Comparison of ENCODE assay signal across 8 cellular contexts in genomic region chr17:47889734-47890529, GRCh38. TPM values are rescaled to one million over a fixed set of nuclear protein-coding genes. Genes with fewer than 3 reads are reported as not detected.
A peak's percentile ranks its signal among the peaks of the same experiment; 100 is the strongest.
DNase-seq lines count a peak whose midpoint lies in the region; ATAC-seq and TF ChIP-seq lines count a peak whose summit lies in the region.

No MANE protein-coding gene starts in this region.

- TF ChIP-seq RAD21 in neural cell (conservative IDR thresholded peaks at IDR 0.05), result peak; percentile 94

- H3K4me3 ChIP-seq in LNCaP clone FGC (ENCODE audit: low read depth, low read length) (no peak overlapping the region), Peyer's patch (no peak overlapping the region), neural cell (ENCODE audit: low read length) (no peak overlapping the region)

- H2AFZ ChIP-seq in neural cell (ENCODE audit: low read depth, low read length), result no peak overlapping the region

- H3K9me3 Mint-ChIP-seq in activated T-cell treated with anti-CD3 and anti-CD28 coated beads, Interleukin-2, amount 50 U/mL, for 4 hours, result no peaks in the 10 kb centered on the region

- H3K27me3 ChIP-seq in Peyer's patch (no peaks in the 10 kb centered on the region), neural cell (ENCODE audit: insufficient read depth, low read depth, low read length) (no peaks in the 10 kb centered on the region)

- no peak overlapping the region for H3K9ac ChIP-seq in neural cell (ENCODE audit: low read length)

- peaks cover 25% of the 10 kb centered on the region for H3K4me1 Mint-ChIP-seq in activated T-cell treated with anti-CD3 and anti-CD28 coated beads, Interleukin-2, amount 50 U/mL, for 4 hours (ENCODE audit: low read depth)

- H3F3A ChIP-seq in neural cell (ENCODE audit: insufficient read depth, low read length, poor library complexity, severe bottlenecking), result no peaks in the 10 kb centered on the region

- TF ChIP-seq CTCF in LNCaP clone FGC (IDR thresholded peaks at IDR 0.05; ENCODE audit: control insufficient read depth, extremely low read depth, insufficient read depth) (peak; percentile 89), Peyer's patch (IDR thresholded peaks at IDR 0.05) (peak; percentile 76 to 99 (median 98)), neural cell (IDR thresholded peaks at IDR 0.05; ENCODE audit: poor library complexity, severe bottlenecking) (peak; percentile 96)

- H3K27ac ChIP-seq in Peyer's patch (no peak overlapping the region), neural cell (ENCODE audit: low read length) (no peak overlapping the region)

- H3K36me3 Mint-ChIP-seq in activated T-cell treated with anti-CD3 and anti-CD28 coated beads, Interleukin-2, amount 50 U/mL, for 4 hours (ENCODE audit: insufficient read depth), result no peaks in the 10 kb centered on the region

- H3K79me2 ChIP-seq in neural cell (replicated peaks; ENCODE audit: insufficient read depth, low read length), result no peaks in the 10 kb centered on the region

- no peaks in the 10 kb centered on the region for H3K9me2 ChIP-seq in neural cell (ENCODE audit: insufficient read depth, low read length)

- H3K9me3 ChIP-seq in Peyer's patch (no peaks in the 10 kb centered on the region), neural cell (ENCODE audit: low read length) (no peaks in the 10 kb centered on the region)

- H3K36me3 ChIP-seq in Peyer's patch, result no peaks in the 10 kb centered on the region
- no peaks in the 10 kb centered on the region for H3K36me3 ChIP-seq in neural cell (ENCODE audit: insufficient read depth, low read length)

- TF ChIP-seq POLR2A in Peyer's patch (IDR thresholded peaks at IDR 0.05), result no peak

- H3K4me3 Mint-ChIP-seq in activated T-cell treated with anti-CD3 and anti-CD28 coated beads, Interleukin-2, amount 50 U/mL, for 4 hours, result no peak overlapping the region

- H3K27me3 Mint-ChIP-seq in activated T-cell treated with anti-CD3 and anti-CD28 coated beads, Interleukin-2, amount 50 U/mL, for 4 hours (ENCODE audit: low read depth), result no peaks in the 10 kb centered on the region

- DNase-seq in GDM1 (lab: John Stamatoyannopoulos, UW) (peak; percentile 73), LNCaP clone FGC (ENCODE audit: low read depth) (peak; percentile 65), Peyer's patch (peak; percentile 91 to 97 (median 94)), fibroblast of gingiva (ENCODE audit: low read depth) (peak; percentile 64)
- peak; percentile 95 for DNase-seq in activated T-cell treated with anti-CD3 and anti-CD28 coated beads, Interleukin-2, amount 50 U/mL, for 4 hours
- DNase-seq in stimulated activated naive CD4-positive, alpha-beta T cell (lab: John Stamatoyannopoulos, UW), result peak; percentile 74 to 92 (median 87)

- peaks cover 0 to 20% (median 1%) of the 10 kb centered on the region in 4 donors for H3K4me1 ChIP-seq in Peyer's patch

- H3K4me2 ChIP-seq in neural cell (ENCODE audit: low read length), result no peak overlapping the region

- H4K20me1 ChIP-seq in neural cell (ENCODE audit: insufficient read depth), result no peaks in the 10 kb centered on the region

- TF ChIP-seq EP300 in neural cell (conservative IDR thresholded peaks at IDR 0.05; ENCODE audit: poor library complexity, severe bottlenecking), result no peak

- ATAC-seq in activated T-cell treated with anti-CD3 and anti-CD28 coated beads, Interleukin-2, amount 50 U/mL, for 4 hours, result peak; percentile 99
- no peak for ATAC-seq in HG02870 (IDR thresholded peaks at IDR 0.05; ENCODE audit: unreplicated experiment)

TF ChIP-seq in neural cell, 6 proteins besides CTCF, POLR2A, EP300 and RAD21:
- TF ChIP-seq REST (IDR thresholded peaks at IDR 0.05; ENCODE audit: borderline replicate concordance) (no peak), SMC3 (conservative IDR thresholded peaks at IDR 0.05; ENCODE audit: poor library complexity) (peak; percentile 98), POLR2AphosphoS5 (IDR thresholded peaks at IDR 0.05) (no peak), MXI1 (conservative IDR thresholded peaks at IDR 0.05; ENCODE audit: poor library complexity, severe bottlenecking) (no peak), EZH2 (IDR thresholded peaks at IDR 0.05; ENCODE audit: borderline replicate concordance, insufficient read depth, low read length, poor library complexity, severe bottlenecking) (no peak), TAF1 (IDR thresholded peaks at IDR 0.05; ENCODE audit: low read depth) (no peak)

RNA-seq across cellular contexts. Expression of gene SP2, which starts 6.1 kb away (rescaled TPM):
- total RNA-seq in Peyer's patch, result 10 to 100 TPM in 3 of 4 donors, 1 to 10 TPM in 1; 8.6 to 29.7 (median 16.6) TPM
- total RNA-seq in activated T-cell treated with anti-CD3 and anti-CD28 coated beads, Interleukin-2, amount 50 U/mL, for 4 hours, result 10 to 100 TPM; 20.9 to 25.6 (median 23.1) TPM
- 0.25 and 0.48 TPM in 2 replicates for polyA plus RNA-seq in neural cell
- 1.9 and 2.3 TPM in 2 replicates for polyA minus RNA-seq in neural cell

RNA-seq across cellular contexts. Expression of gene SP6, which starts 39.0 kb away (rescaled TPM):
- total RNA-seq in Peyer's patch, result 10 to 100 TPM in 2 of 4 donors, 1 to 10 TPM in 2; 3.3 to 27.0 (median 16.6) TPM
- under 1 TPM; 0.05 to 0.08 (median 0.05) TPM for total RNA-seq in activated T-cell treated with anti-CD3 and anti-CD28 coated beads, Interleukin-2, amount 50 U/mL, for 4 hours
- polyA plus RNA-seq in neural cell, result 0.42 and 0.44 TPM in 2 replicates
- 0.73 and 1.0 TPM in 2 replicates for polyA minus RNA-seq in neural cell

RNA-seq across cellular contexts. Expression of gene SCRN2, which starts 48.9 kb away (rescaled TPM):
- total RNA-seq in Peyer's patch, result 100 to 1,000 TPM in 2 of 4 donors, 10 to 100 TPM in 2; 56.2 to 126 (median 86.9) TPM
- total RNA-seq in activated T-cell treated with anti-CD3 and anti-CD28 coated beads, Interleukin-2, amount 50 U/mL, for 4 hours, result 10 to 100 TPM; 13.9 to 15.6 (median 14.5) TPM
- 94.0 and 104 TPM in 2 replicates for polyA plus RNA-seq in neural cell
- polyA minus RNA-seq in neural cell, result 35.3 and 36.0 TPM in 2 replicates

RNA-seq across cellular contexts. Expression of gene PNPO, which starts 51.4 kb away (rescaled TPM):
- total RNA-seq in Peyer's patch, result 100 to 1,000 TPM in 1 of 4 donors, 10 to 100 TPM in 3; 23.9 to 103 (median 64.6) TPM
- total RNA-seq in activated T-cell treated with anti-CD3 and anti-CD28 coated beads, Interleukin-2, amount 50 U/mL, for 4 hours, result 10 to 100 TPM; 82.8 to 83.5 (median 83.2) TPM
- polyA plus RNA-seq in neural cell, result 1.7 and 2.0 TPM in 2 replicates
- 3.4 TPM in 2 replicates for polyA minus RNA-seq in neural cell

RNA-seq across cellular contexts. Expression of gene LRRC46, which starts 58.5 kb away (rescaled TPM):
- under 1 TPM in 1 of 4 donors, not detected in 3; 0.40 TPM for total RNA-seq in Peyer's patch
- total RNA-seq in activated T-cell treated with anti-CD3 and anti-CD28 coated beads, Interleukin-2, amount 50 U/mL, for 4 hours, result under 1 TPM; 0.27 to 0.63 (median 0.29) TPM
- 0.12 and 0.56 TPM in 2 replicates for polyA plus RNA-seq in neural cell
- not detected in 2 replicates for polyA minus RNA-seq in neural cell
